ENCODE assay signal across 17 cellular contexts in the genomic region with DNA sequence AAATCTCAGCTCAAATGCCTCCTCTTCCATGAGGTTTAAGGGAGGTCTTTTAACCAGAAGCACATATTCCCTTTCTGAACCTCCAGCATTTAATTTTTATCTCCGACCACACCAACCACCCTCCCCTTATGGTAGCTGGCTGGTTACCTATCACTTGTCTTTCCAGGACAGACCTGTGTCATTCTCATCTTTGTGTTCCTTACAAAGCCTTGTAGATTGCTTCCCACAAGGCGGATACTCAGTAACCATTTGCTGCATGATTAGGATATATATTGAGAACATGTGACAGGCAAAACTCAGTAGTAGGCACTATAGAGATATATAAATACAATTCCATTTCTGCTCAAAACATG.
DNase-seq lines count a peak whose midpoint lies in the region; ATAC-seq, FAIRE-seq and TF ChIP-seq lines count a peak whose summit lies in the region.
"Had no signal": no experiment of that assay in that cellular context is flagged by ENCODE, and none has a peak within 500 bp of the region (broad histone marks: within the 10 kb centered on the region; RNA-seq: fewer than 3 reads in every experiment).

No MANE protein-coding gene starts in this region.

- no peak overlapping the region for H3K23ac ChIP-seq in mesenchymal stem cell (ENCODE audit: low read length in 2 of 2)
- H3K23ac ChIP-seq in H9 (ENCODE audit: insufficient read length, low read depth, low read length), result no peak overlapping the region

- H3K27me3 ChIP-seq in adipocyte (replicated peaks; ENCODE audit: control insufficient read depth, insufficient read depth, low read length) (no peaks in the 10 kb centered on the region), mesenchymal stem cell (ENCODE audit: control insufficient read depth in 1 of 2, insufficient read depth in 1 of 2, low read length in 2 of 2) (no peaks in the 10 kb centered on the region), adrenal gland (no peaks in the 10 kb centered on the region), H9 (ENCODE audit: insufficient read depth, low read length) (no peaks in the 10 kb centered on the region)
- H3K27me3 ChIP-seq in CD8-positive, alpha-beta memory T cell (ENCODE audit: insufficient read depth, low read length, poor library complexity, severe bottlenecking), result no peaks in the 10 kb centered on the region

- H3K14ac ChIP-seq in mesenchymal stem cell (ENCODE audit: low read length in 2 of 2) (no peak overlapping the region), H9 (ENCODE audit: insufficient read depth, low read length) (no peak overlapping the region)

- no peaks in the 10 kb centered on the region for H3K23me2 ChIP-seq in H9 (ENCODE audit: insufficient read length, low read depth, low read length, poor library complexity, severe bottlenecking)

- no peak overlapping the region for H2BK15ac ChIP-seq in mesenchymal stem cell (ENCODE audit: low read depth, poor library complexity, severe bottlenecking)
- no peak overlapping the region for H2BK15ac ChIP-seq in H9 (ENCODE audit: low read depth, low read length)

- DNase-seq in A549 (ENCODE audit: low read depth in 1 of 2, low spot score in 1 of 2), result no peak
- DNase-seq in HFFc6, result no peak
- DNase-seq in adipocyte (ENCODE audit: low read depth), result no peak
- DNase-seq in mesenchymal stem cell, result no peak
- DNase-seq in CD8-positive, alpha-beta memory T cell, result no peak
- no peak for DNase-seq in adrenal gland
- no peak for DNase-seq in substantia nigra (lab: John Stamatoyannopoulos, UW)
- no peak for DNase-seq in H9
- DNase-seq: AML-193; CD4-positive, CD25-positive, alpha-beta regulatory T cell; DMS53; MV-4-11; NCI-H1417; NCI-H187 treated with DMSO at 0.1 percent for 48 hours; NCI-H526 treated with DMSO at 0.1 percent for 48 hours had no signal

- H3K4me3 ChIP-seq in A549 (no peak overlapping the region), adipocyte (ENCODE audit: low read length) (no peak overlapping the region), mesenchymal stem cell (ENCODE audit: insufficient read depth in 1 of 2, low read depth in 1 of 2, low read length in 2 of 2) (no peak overlapping the region), adrenal gland (no peak overlapping the region)
- no peak overlapping the region for H3K4me3 ChIP-seq in CD8-positive, alpha-beta memory T cell (ENCODE audit: low read length)

- H3K79me1 ChIP-seq in mesenchymal stem cell (replicated peaks; ENCODE audit: low read length, poor library complexity, severe bottlenecking) (no peaks in the 10 kb centered on the region), H9 (ENCODE audit: insufficient read depth, low read depth, low read length, poor library complexity, severe bottlenecking) (no peaks in the 10 kb centered on the region)

- H3K9me3 Mint-ChIP-seq in HFFc6 (no peaks in the 10 kb centered on the region), H9 (peaks cover 8 to 9% of the 10 kb centered on the region in 2 experiments)
- peaks cover 0 to 3% (median 0%) of the 10 kb centered on the region in 5 donors for H3K9me3 Mint-ChIP-seq in CD8-positive, alpha-beta memory T cell

- H3K27me3 Mint-ChIP-seq in HFFc6 (ENCODE audit: insufficient read depth), result no peaks in the 10 kb centered on the region; the same call in 1 of the 2 replicates
- peaks cover 22 to 65% of the 10 kb centered on the region in 2 donors for H3K27me3 Mint-ChIP-seq in CD8-positive, alpha-beta memory T cell
- H3K27me3 Mint-ChIP-seq in H9 (ENCODE audit: low read depth), result peaks cover 2% of the 10 kb centered on the region; the same call in 1 of the 2 replicates

- no peak overlapping the region for H3K56ac ChIP-seq in H9 (ENCODE audit: insufficient read length, low read depth, low read length)

- CTCF ChIA-PET in A549 (lab: Yijun Ruan, JAX), result interaction anchor here (0.6 to 2.2 kb wide), 4 partner anchors 8 to 504 kb away, joined by 3 to 10 read pairs (median 4); no protein-coding TSS in a partner anchor
- CTCF ChIA-PET in CD8-positive, alpha-beta memory T cell (lab: Charles Lee), result no interaction called here

- H2AFZ ChIP-seq in mesenchymal stem cell (ENCODE audit: low read depth, low read length), result no peak overlapping the region
- H2AFZ ChIP-seq in H9 (ENCODE audit: low read length), result no peak overlapping the region

- H4K91ac ChIP-seq in mesenchymal stem cell (ENCODE audit: low read length), result peak overlapping the region; percentile 86
- H4K91ac ChIP-seq in H9 (ENCODE audit: insufficient read length, low read depth, low read length), result no peak overlapping the region

- H3K18ac ChIP-seq in mesenchymal stem cell (ENCODE audit: low read depth in 1 of 2, low read length in 2 of 2) (peak overlapping the region; percentile 44 to 83), H9 (ENCODE audit: insufficient read length, low read depth, low read length) (no peak overlapping the region)

- H2BK12ac ChIP-seq in mesenchymal stem cell (ENCODE audit: low read length in 2 of 2), result peak overlapping the region; percentile 80 to 88
- no peak overlapping the region for H2BK12ac ChIP-seq in H9 (ENCODE audit: insufficient read length, low read depth, low read length)

- TF ChIP-seq CTCF in A549 (IDR thresholded peaks at IDR 0.05) (no peak), HFFc6 (IDR thresholded peaks at IDR 0.05) (no peak), adrenal gland (IDR thresholded peaks at IDR 0.05) (no peak), H9 (conservative IDR thresholded peaks at IDR 0.05) (no peak)

- intact Hi-C loops in adrenal gland (cut with DNase I), result no loop called here

- H3K27ac ChIP-seq in A549, result peak overlapping the region; percentile 65 to 69; a peak in 5 of 6 replicates
- no peak overlapping the region for H3K27ac ChIP-seq in mesenchymal stem cell (ENCODE audit: low read length, poor library complexity, severe bottlenecking)
- H3K27ac ChIP-seq in CD8-positive, alpha-beta memory T cell (ENCODE audit: low read depth, low read length), result no peak overlapping the region
- H3K27ac ChIP-seq in adrenal gland, result no peak overlapping the region
- H3K27ac ChIP-seq in substantia nigra (ENCODE audit: low read depth, low read length, poor library complexity, severe bottlenecking), result no peak overlapping the region
- no peak overlapping the region for H3K27ac ChIP-seq in H9 (ENCODE audit: insufficient read length, low read depth, low read length)

- peak overlapping the region; percentile 66 for H3K9ac ChIP-seq in adipocyte (ENCODE audit: low read length)
- peak overlapping the region; percentile 77 for H3K9ac ChIP-seq in mesenchymal stem cell (ENCODE audit: low read length)
- no peak overlapping the region for H3K9ac ChIP-seq in H9 (ENCODE audit: extremely low read depth, insufficient read length, low read length)

- H3K4me1 ChIP-seq in A549, result peaks cover 38% of the 10 kb centered on the region
- peaks cover 59% of the 10 kb centered on the region for H3K4me1 ChIP-seq in adipocyte (ENCODE audit: control insufficient read depth, insufficient read depth, low read length)
- H3K4me1 ChIP-seq in mesenchymal stem cell (ENCODE audit: control insufficient read depth, insufficient read depth, low read depth, low read length), result peaks cover 8% of the 10 kb centered on the region
- H3K4me1 ChIP-seq in CD8-positive, alpha-beta memory T cell (ENCODE audit: insufficient read depth, low read length), result no peaks in the 10 kb centered on the region
- peaks cover 0 to 7% of the 10 kb centered on the region in 2 donors for H3K4me1 ChIP-seq in adrenal gland (replicated peaks in 1 of 2)
- H3K4me1 ChIP-seq in H9 (ENCODE audit: insufficient read depth, low read length), result no peaks in the 10 kb centered on the region

- H3K36me3 Mint-ChIP-seq in HFFc6 (ENCODE audit: low read depth), result peaks cover 18% of the 10 kb centered on the region
- H3K36me3 Mint-ChIP-seq in CD8-positive, alpha-beta memory T cell, result no peaks in the 10 kb centered on the region
- H3K36me3 Mint-ChIP-seq in H9 (ENCODE audit: insufficient read depth in 1 of 3, low read depth in 3 of 3), result peaks cover 0 to 6% (median 5%) of the 10 kb centered on the region in 3 experiments; a peak in 2 of 7 replicates
- H3K36me3 Mint-ChIP-seq: CD4-positive, CD25-positive, alpha-beta regulatory T cell; IgD-negative memory B cell had no signal

- H4K8ac ChIP-seq in mesenchymal stem cell (ENCODE audit: low read length) (peak overlapping the region; percentile 91), H9 (replicated peaks; ENCODE audit: insufficient read length, low read depth, low read length) (no peak overlapping the region)

- H3K4ac ChIP-seq in mesenchymal stem cell (ENCODE audit: low read depth in 1 of 2, low read length in 2 of 2), result peak overlapping the region; percentile 62 to 83
- no peak overlapping the region for H3K4ac ChIP-seq in H9 (ENCODE audit: low read depth, low read length)

- no peak overlapping the region for H3T11ph ChIP-seq in H9 (ENCODE audit: low read length)

- H2BK20ac ChIP-seq in H9 (ENCODE audit: low read depth, low read length, poor library complexity, severe bottlenecking), result no peak overlapping the region

- H3K36me3 ChIP-seq in adipocyte (ENCODE audit: control insufficient read depth, insufficient read depth, low read length, severe bottlenecking), result no peaks in the 10 kb centered on the region
- H3K36me3 ChIP-seq in mesenchymal stem cell (ENCODE audit: control insufficient read depth in 1 of 2, insufficient read depth in 2 of 2, low read depth in 1 of 2, low read length in 2 of 2), result no peaks in the 10 kb centered on the region
- H3K36me3 ChIP-seq in CD8-positive, alpha-beta memory T cell (ENCODE audit: insufficient read depth, low read length), result no peaks in the 10 kb centered on the region
- no peaks in the 10 kb centered on the region for H3K36me3 ChIP-seq in adrenal gland (replicated peaks in 1 of 2)

- no peak overlapping the region; the same call in 1 of the 2 replicates for H3K4me3 Mint-ChIP-seq in HFFc6
- H3K4me3 Mint-ChIP-seq in CD8-positive, alpha-beta memory T cell, result no peak overlapping the region
- H3K4me3 Mint-ChIP-seq in H9, result no peak overlapping the region
- H3K4me3 Mint-ChIP-seq: CD4-positive, CD25-positive, alpha-beta regulatory T cell; IgD-negative memory B cell had no signal

- no peak overlapping the region for H3K4me2 ChIP-seq in A549
- H3K4me2 ChIP-seq in mesenchymal stem cell (ENCODE audit: low read length, poor library complexity, severe bottlenecking), result no peak overlapping the region
- H3K4me2 ChIP-seq in H9 (ENCODE audit: insufficient read depth, insufficient read length, low read length), result no peak overlapping the region

- TF ChIP-seq RAD21 in A549 (conservative IDR thresholded peaks at IDR 0.05 in 1 of 2, IDR thresholded peaks at IDR 0.05 in 1 of 2), result no peak

- no peak for TF ChIP-seq EP300 in A549 (IDR thresholded peaks at IDR 0.05)

- peak overlapping the region; percentile 73 for H2AK5ac ChIP-seq in mesenchymal stem cell (ENCODE audit: low read length, severe bottlenecking)
- H2AK5ac ChIP-seq in H9 (ENCODE audit: insufficient read length, low read length), result no peak overlapping the region

- no peak overlapping the region for H2BK5ac ChIP-seq in mesenchymal stem cell (ENCODE audit: low read depth, low read length, poor library complexity, severe bottlenecking)
- no peak overlapping the region for H2BK5ac ChIP-seq in H9 (ENCODE audit: insufficient read length, low read length)

- H3K79me2 ChIP-seq in H9 (ENCODE audit: insufficient read depth, low read length), result no peaks in the 10 kb centered on the region

- no peak overlapping the region for H4K5ac ChIP-seq in H9 (ENCODE audit: insufficient read length, low read depth, low read length)

- no peaks in the 10 kb centered on the region for H4K20me1 ChIP-seq in H9 (ENCODE audit: control insufficient read depth, insufficient read depth, insufficient read length)

- H3K4me1 Mint-ChIP-seq in HFFc6 (ENCODE audit: low read depth), result peaks cover 97% of the 10 kb centered on the region
- no peaks in the 10 kb centered on the region for H3K4me1 Mint-ChIP-seq in CD8-positive, alpha-beta memory T cell
- no peaks in the 10 kb centered on the region for H3K4me1 Mint-ChIP-seq in H9
- H3K4me1 Mint-ChIP-seq: CD4-positive, CD25-positive, alpha-beta regulatory T cell; IgD-negative memory B cell had no signal

- FAIRE-seq in A549 (lab: Jason Lieb, UNC), result no peak
- FAIRE-seq: H54 had no signal

- H3K27ac Mint-ChIP-seq in HFFc6, result peak overlapping the region; percentile 83
- H3K27ac Mint-ChIP-seq in CD8-positive, alpha-beta memory T cell, result no peak overlapping the region
- H3K27ac Mint-ChIP-seq in H9, result no peak overlapping the region
- H3K27ac Mint-ChIP-seq: CD4-positive, CD25-positive, alpha-beta regulatory T cell had no signal

- H2BK120ac ChIP-seq in mesenchymal stem cell (ENCODE audit: low read depth, low read length) (peak overlapping the region; percentile 93), H9 (ENCODE audit: low read depth, low read length, poor library complexity, severe bottlenecking) (no peak overlapping the region)

- 85% methylated on average over 2 of the region's 2 CpGs for WGBS in A549 (ENCODE audit: missing lambda C conversion rate)
- whole genome bisulfite sequencing in mesenchymal stem cell, result 100% methylated on average over 1 of the region's 2 CpGs
- WGBS in adrenal gland, 4 donors, result 87 to 98% (median 92%) methylated on average over 2 of the region's 2 CpGs
- WGBS in H9 (ENCODE audit: extremely low coverage, insufficient read length, low lambda C conversion rate), result no CpG with 5 or more reads among the region's 2 CpGs

- no peak for ATAC-seq in A549

- TF ChIP-seq POLR2A in A549 (IDR thresholded peaks at IDR 0.05; ENCODE audit: low read length) (no peak), adrenal gland (IDR thresholded peaks at IDR 0.05) (no peak)

- POLR2A ChIA-PET in A549 (lab: Yijun Ruan, JAX), result no interaction called here
- POLR2A ChIA-PET in CD8-positive, alpha-beta memory T cell (lab: Charles Lee), result no interaction called here

- H3K9me3 ChIP-seq in A549 (no peaks in the 10 kb centered on the region), adipocyte (ENCODE audit: control insufficient read depth, low read length) (no peaks in the 10 kb centered on the region), mesenchymal stem cell (ENCODE audit: control insufficient read depth, low read length) (no peaks in the 10 kb centered on the region), adrenal gland (replicated peaks in 1 of 3) (no peaks in the 10 kb centered on the region), H9 (ENCODE audit: control insufficient read depth, low read depth, low read length) (no peaks in the 10 kb centered on the region)
- no peaks in the 10 kb centered on the region for H3K9me3 ChIP-seq in CD8-positive, alpha-beta memory T cell (ENCODE audit: low read length)

Comparison
In these comparisons a context has a peak if more than half of its experiments do, and no peak if none do; other contexts are left out.
1. H3K27ac ChIP-seq: peak in A549 (2 of 2); none in mesenchymal stem cell (single experiment), CD8-positive, alpha-beta memory T cell (single experiment), adrenal gland (0 of 5), substantia nigra (single experiment) and H9 (single experiment).